8 cellular contexts compared by ENCODE assay signal in the genomic region with DNA sequence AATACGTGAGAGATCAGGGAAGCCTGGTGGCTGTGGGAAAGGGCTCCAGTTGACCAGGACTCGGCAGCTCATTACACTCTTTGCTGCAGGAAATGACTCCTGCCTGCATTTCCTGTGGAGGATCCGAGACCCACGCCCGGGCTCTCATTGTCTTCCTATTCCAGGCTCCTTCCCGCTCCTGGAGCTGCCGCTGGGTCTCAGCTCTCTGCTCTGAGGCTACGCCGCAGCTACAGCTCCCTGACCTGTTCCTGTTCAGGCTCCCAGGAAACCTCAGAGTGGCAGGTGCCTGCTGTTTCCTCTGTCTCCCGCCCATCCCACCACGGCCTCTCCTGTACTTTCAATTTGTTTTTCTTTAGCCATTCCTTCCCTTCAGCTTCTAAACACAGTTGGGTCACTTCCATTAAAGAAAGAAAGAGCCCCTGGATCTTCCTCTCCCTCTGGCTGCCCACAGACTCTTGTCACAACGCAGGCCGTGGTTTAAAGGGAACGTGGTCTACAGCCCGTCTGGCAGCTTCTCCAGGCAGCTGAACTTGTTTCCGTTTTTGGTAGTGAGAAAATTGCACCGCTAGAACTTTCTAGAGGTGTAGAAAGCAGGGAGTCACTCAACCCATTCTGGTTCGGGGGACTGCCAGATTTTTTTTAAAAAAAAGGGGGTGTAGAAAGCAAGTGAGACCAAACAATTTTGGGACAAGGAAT.
DNase-seq lines count a peak whose midpoint lies in the region; ATAC-seq and TF ChIP-seq lines count a peak whose summit lies in the region.

No MANE protein-coding gene starts in this region.

- H3F3A ChIP-seq in MM.1S (ENCODE audit: insufficient read depth, low read length): no peaks in the 10 kb centered on the region

- H3K4me1 ChIP-seq in DND-41 (ENCODE audit: insufficient read depth, low read length): peaks cover 13% of the 10 kb centered on the region
- peaks cover 19% of the 10 kb centered on the region for H3K4me1 ChIP-seq in MM.1S (ENCODE audit: low read length)
- peaks cover 5% of the 10 kb centered on the region for H3K4me1 ChIP-seq in osteoblast (ENCODE audit: insufficient read depth, low read length)

- TF ChIP-seq CTCF in DND-41 (IDR thresholded peaks at IDR 0.05; ENCODE audit: borderline replicate concordance, extremely low read depth, low read length, poor library complexity, severe bottlenecking) (no peak), MM.1S (IDR thresholded peaks at IDR 0.05; ENCODE audit: low read length) (no peak), coronary artery (IDR thresholded peaks at IDR 0.05) (no peak), osteoblast (IDR thresholded peaks at IDR 0.05; ENCODE audit: extremely low read depth, low read depth, low read length) (no peak)

- peak; percentile 39 for DNase-seq in DND-41
- DNase-seq in MM.1S: peak; percentile 28
- peak; percentile 68 for DNase-seq in coronary artery (ENCODE audit: low spot score)
- no peak for DNase-seq in osteoblast (ENCODE audit: insufficient read length, low spot score, missing footprints)
- DNase-seq in stimulated activated CD4-positive, alpha-beta T cell treated with anti-CD3 and anti-CD28 coated beads, Interleukin-4, amount 100 ng/mL, for 4 hours: no peak
- DNase-seq in AG08395 (ENCODE audit: low spot score): no peak
- no peak for DNase-seq in D341Med (ENCODE audit: low spot score)

- ATAC-seq in DND-41 (ENCODE audit: insufficient read depth, low read depth) (peak; percentile 76), HG03378 (IDR thresholded peaks at IDR 0.05; ENCODE audit: unreplicated experiment) (no peak)

- H2AFZ ChIP-seq in DND-41 (ENCODE audit: low read depth, low read length) (peak overlapping the region; percentile 67), MM.1S (ENCODE audit: low read length) (peak overlapping the region; percentile 83), osteoblast (ENCODE audit: low read length) (peak overlapping the region; percentile 94)

- H3K9me2 ChIP-seq in MM.1S (replicated peaks; ENCODE audit: insufficient read depth, low read length): no peaks in the 10 kb centered on the region

- H3K4me2 ChIP-seq in DND-41 (ENCODE audit: insufficient read depth, low read length): peak overlapping the region; percentile 63
- H3K4me2 ChIP-seq in MM.1S (ENCODE audit: low read depth, low read length): peak overlapping the region; percentile 91
- peak overlapping the region; percentile 80 for H3K4me2 ChIP-seq in osteoblast (ENCODE audit: insufficient read depth, low read length)

- H3K9me3 ChIP-seq in DND-41 (ENCODE audit: insufficient read depth, low read length, severe bottlenecking) (no peaks in the 10 kb centered on the region), MM.1S (replicated peaks; ENCODE audit: insufficient read depth, low read length) (no peaks in the 10 kb centered on the region), osteoblast (ENCODE audit: low read depth, low read length) (no peaks in the 10 kb centered on the region)

- peak overlapping the region; percentile 16; the same call in 1 of the 2 replicates for H3K9ac ChIP-seq in DND-41 (ENCODE audit: low read depth, low read length)
- H3K9ac ChIP-seq in MM.1S (ENCODE audit: low read length): peak overlapping the region; percentile 32; the same call in 1 of the 2 replicates

- H3K4me3 ChIP-seq in DND-41 (ENCODE audit: low read depth in 1 of 2, low read length in 2 of 2): peak overlapping the region; percentile 11 to 51; a peak in 3 of 4 replicates
- H3K4me3 ChIP-seq in MM.1S (ENCODE audit: low read length): peak overlapping the region; percentile 40
- H3K4me3 ChIP-seq in coronary artery: peak overlapping the region; percentile 65
- peak overlapping the region; percentile 66 for H3K4me3 ChIP-seq in osteoblast (ENCODE audit: insufficient read depth, low read length)

- H3K27ac ChIP-seq in DND-41 (ENCODE audit: low read length) (0 out of 2 replicates have a peak overlapping the region, but pooled peaks have one; percentile 10), MM.1S (ENCODE audit: low read length) (no peak overlapping the region), coronary artery (peak overlapping the region in 1 of 2 donors; percentile 7), osteoblast (ENCODE audit: low read depth, low read length) (no peak overlapping the region)

- no peaks in the 10 kb centered on the region for H4K20me1 ChIP-seq in DND-41 (ENCODE audit: insufficient read depth, low read length)
- H4K20me1 ChIP-seq in MM.1S (ENCODE audit: insufficient read depth, low read length): no peaks in the 10 kb centered on the region
- H4K20me1 ChIP-seq in osteoblast (ENCODE audit: insufficient read depth, low read length): no peaks in the 10 kb centered on the region

- no peaks in the 10 kb centered on the region for H3K79me2 ChIP-seq in DND-41 (ENCODE audit: insufficient read depth, low read length)
- H3K79me2 ChIP-seq in MM.1S (ENCODE audit: low read length): no peaks in the 10 kb centered on the region
- no peaks in the 10 kb centered on the region for H3K79me2 ChIP-seq in osteoblast (ENCODE audit: insufficient read depth, low read length)

- H3K27me3 ChIP-seq in DND-41 (ENCODE audit: insufficient read depth, low read length, poor library complexity) (peaks cover 7% of the 10 kb centered on the region), MM.1S (replicated peaks; ENCODE audit: insufficient read depth, low read length) (no peaks in the 10 kb centered on the region), osteoblast (ENCODE audit: insufficient read depth, low read length) (no peaks in the 10 kb centered on the region)

- H3K36me3 ChIP-seq in DND-41 (ENCODE audit: insufficient read depth, low read length) (no peaks in the 10 kb centered on the region), MM.1S (replicated peaks; ENCODE audit: insufficient read depth, low read length) (no peaks in the 10 kb centered on the region), osteoblast (ENCODE audit: insufficient read depth, low read length) (no peaks in the 10 kb centered on the region)

Comparison
In these comparisons a context has a peak if more than half of its experiments do, and no peak if none do; other contexts are left out.
1. DNase-seq: peak in DND-41 (single experiment), MM.1S (single experiment) and coronary artery (single experiment); none in osteoblast (single experiment), stimulated activated CD4-positive, alpha-beta T cell treated with anti-CD3 and anti-CD28 coated beads, Interleukin-4, amount 100 ng/mL, for 4 hours (0 of 2), AG08395 (single experiment) and D341Med (single experiment).
2. Peak in every context shown above with its lines, with median percentiles within 50 percentile points of each other: H2AFZ ChIP-seq, H3K4me2 ChIP-seq and H3K4me3 ChIP-seq.